8 cellular contexts compared by ENCODE assay signal in genomic region chr12:27652174-27652763, GRCh38. TPM values are rescaled to one million over a fixed set of nuclear protein-coding genes. Genes with fewer than 3 reads are reported as not detected.
A peak's percentile ranks its signal among the peaks of the same experiment; 100 is the strongest.
DNase-seq lines count a peak whose midpoint lies in the region; ATAC-seq and TF ChIP-seq lines count a peak whose summit lies in the region.

No MANE protein-coding gene starts in this region.

- H3K36me3 Mint-ChIP-seq in glutamatergic neuron (ENCODE audit: unreplicated experiment) = no peaks in the 10 kb centered on the region
- peaks cover 10 to 18% of the 10 kb centered on the region in 2 donors for H3K36me3 Mint-ChIP-seq in stimulated activated naive B cell treated with anti-CD40 and anti-IgM and Interleukin-4, amounts not matched to agents 10 μg/mL and 1 μg/mL and 100 μg/mL, for 72 hours

- H3K4me3 ChIP-seq in H7 (ENCODE audit: insufficient read depth, low read depth, low read length) = no peak overlapping the region

- no peak overlapping the region for H3K4me3 Mint-ChIP-seq in glutamatergic neuron (ENCODE audit: unreplicated experiment)
- no peak overlapping the region for H3K4me3 Mint-ChIP-seq in stimulated activated naive B cell treated with anti-CD40 and anti-IgM and Interleukin-4, amounts not matched to agents 10 μg/mL and 1 μg/mL and 100 μg/mL, for 72 hours

- DNase-seq in COR-L47 (lab: John Stamatoyannopoulos, UW) (peak; percentile 38), H7 (peak; percentile 44), NCI-H460 (ENCODE audit: extremely low read depth, low read depth) (peak; percentile 72), glutamatergic neuron (peak; percentile 19), pons (ENCODE audit: low spot score) (peak; percentile 91)
- DNase-seq in activated gamma-delta T cell treated with anti-CD3 and anti-CD28 coated beads, Interleukin-2, amount 50 U/mL, for 16 hours (ENCODE audit: low read depth) = peak; percentile 17
- no peak for DNase-seq in stimulated activated naive B cell treated with anti-CD40 and anti-IgM and Interleukin-4, amounts not matched to agents 10 μg/mL and 1 μg/mL and 100 μg/mL, for 72 hours

- TF ChIP-seq CTCF in glutamatergic neuron (IDR thresholded peaks at IDR 0.05; ENCODE audit: partially characterized antibody, unreplicated experiment) = peak; percentile 88

- H3K36me3 ChIP-seq in H7 (replicated peaks; ENCODE audit: control insufficient read depth, insufficient read depth, low read length) = no peaks in the 10 kb centered on the region; the same call in 1 of the 2 replicates

- no peak overlapping the region for H3K27ac Mint-ChIP-seq in glutamatergic neuron (ENCODE audit: unreplicated experiment)
- H3K27ac Mint-ChIP-seq in stimulated activated naive B cell treated with anti-CD40 and anti-IgM and Interleukin-4, amounts not matched to agents 10 μg/mL and 1 μg/mL and 100 μg/mL, for 72 hours = no peak overlapping the region

- ATAC-seq in GM21447 (IDR thresholded peaks at IDR 0.05; ENCODE audit: unreplicated experiment) = no peak
- no peak for ATAC-seq in stimulated activated naive B cell treated with anti-CD40 and anti-IgM and Interleukin-4, amounts not matched to agents 10 μg/mL and 1 μg/mL and 100 μg/mL, for 72 hours (replicated peaks)

- no peaks in the 10 kb centered on the region for H3K27me3 ChIP-seq in H7 (ENCODE audit: control insufficient read depth, insufficient read depth, low read length)

- H3K27me3 Mint-ChIP-seq in glutamatergic neuron (ENCODE audit: unreplicated experiment) = peaks cover 2% of the 10 kb centered on the region
- H3K27me3 Mint-ChIP-seq in stimulated activated naive B cell treated with anti-CD40 and anti-IgM and Interleukin-4, amounts not matched to agents 10 μg/mL and 1 μg/mL and 100 μg/mL, for 72 hours = no peaks in the 10 kb centered on the region

- H3K4me1 Mint-ChIP-seq in glutamatergic neuron (ENCODE audit: low read depth, unreplicated experiment) = no peaks in the 10 kb centered on the region
- peaks cover 2 to 5% of the 10 kb centered on the region in 2 donors for H3K4me1 Mint-ChIP-seq in stimulated activated naive B cell treated with anti-CD40 and anti-IgM and Interleukin-4, amounts not matched to agents 10 μg/mL and 1 μg/mL and 100 μg/mL, for 72 hours

- no peaks in the 10 kb centered on the region for H3K9me3 Mint-ChIP-seq in glutamatergic neuron (ENCODE audit: unreplicated experiment)
- no peaks in the 10 kb centered on the region for H3K9me3 Mint-ChIP-seq in stimulated activated naive B cell treated with anti-CD40 and anti-IgM and Interleukin-4, amounts not matched to agents 10 μg/mL and 1 μg/mL and 100 μg/mL, for 72 hours

RNA-seq across cellular contexts. Expression of gene REP15, which starts 44.0 kb away (rescaled TPM):
- 0.15 and 0.35 TPM in 2 replicates for total RNA-seq in H7 (2014; rRNA removed; shearing (Covaris generic))
- 0.23 and 0.30 TPM in 2 replicates for total RNA-seq in NCI-H460 (2014; rRNA removed; shearing (Covaris generic))
- 0.17 TPM in 1 of 2 replicates, not detected in the other for polyA plus RNA-seq in NCI-H460 (2014; cell fraction: nucleus; rRNA removed)
- 1.6 TPM for total RNA-seq in glutamatergic neuron (ENCODE audit: unreplicated experiment)

RNA-seq across cellular contexts. Expression of gene MRPS35, which starts 58.4 kb away (rescaled TPM):
- total RNA-seq in H7 (2014; rRNA removed; shearing (Covaris generic)) = 83.8 and 96.2 TPM in 2 replicates
- total RNA-seq in NCI-H460 (2014; rRNA removed; shearing (Covaris generic)) = 138 and 139 TPM in 2 replicates
- 86.4 and 89.3 TPM in 2 replicates for polyA plus RNA-seq in NCI-H460 (2014; cell fraction: nucleus; rRNA removed)
- 27.4 TPM for total RNA-seq in glutamatergic neuron (ENCODE audit: unreplicated experiment)
